ENCODE assay signal across 8 cellular contexts in genomic region chr6:94050515-94050914, GRCh38.
"Had no signal": no experiment of that assay in that cellular context is flagged by ENCODE, and none has a peak within 500 bp of the region (broad histone marks: within the 10 kb centered on the region; RNA-seq: fewer than 3 reads in every experiment).

No MANE protein-coding gene starts in this region.

- H3K9me3 Mint-ChIP-seq: H9 had no signal

- H3K27me3 Mint-ChIP-seq: IgD-negative memory B cell had no signal

- H3K36me3 Mint-ChIP-seq: IgD-negative memory B cell had no signal

- ATAC-seq: HepG2 had no signal

- H3K4me3 Mint-ChIP-seq: H9, IgD-negative memory B cell had no signal

- DNase-seq: GOT3, H9, HCEC 1CT, KBM-7 had no signal

- H3K27ac ChIP-seq: HL-60 had no signal

- FAIRE-seq: H54, HepG2 had no signal

- H3K4me1 Mint-ChIP-seq: IgD-negative memory B cell had no signal

- H3K27ac Mint-ChIP-seq: IgD-negative memory B cell had no signal
